Comparison of ENCODE assay signal across 2 cellular contexts in the genomic region with DNA sequence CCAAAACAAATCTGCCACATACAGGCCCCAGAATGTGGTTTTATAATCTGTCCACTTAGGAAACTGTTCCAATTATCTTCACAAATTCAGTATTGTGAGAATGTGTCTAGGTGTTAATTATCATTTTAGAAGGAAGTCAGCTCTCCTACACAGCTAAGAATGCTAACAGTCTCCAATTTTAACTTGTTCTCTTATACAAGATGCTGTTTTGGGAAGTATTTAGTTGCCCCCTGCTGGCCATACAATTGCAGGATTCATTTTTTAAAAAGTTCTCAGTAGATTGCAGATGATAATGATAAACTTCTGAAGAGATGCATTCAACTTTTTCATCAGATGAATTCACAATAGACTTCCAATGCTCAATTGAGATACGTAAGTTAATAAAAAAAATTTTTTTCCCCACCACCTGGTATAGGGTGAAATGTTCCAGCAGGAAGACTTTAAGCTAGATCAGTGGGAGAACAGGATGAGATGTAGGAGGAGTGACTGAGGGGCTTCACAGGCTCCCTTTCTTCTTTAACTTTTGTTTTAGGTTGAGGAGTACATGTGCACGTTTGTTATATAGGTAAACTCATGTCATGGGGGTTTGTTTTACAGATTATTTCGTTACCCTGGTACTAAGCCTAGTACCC.
TF ChIP-seq lines count a peak whose summit lies in the region.

No MANE protein-coding gene starts in this region.

TF ChIP-seq in IMR-90, 13 proteins besides CTCF, POLR2A, EP300 and RAD21 (continued from another document):
- TF ChIP-seq, protein P1, sequence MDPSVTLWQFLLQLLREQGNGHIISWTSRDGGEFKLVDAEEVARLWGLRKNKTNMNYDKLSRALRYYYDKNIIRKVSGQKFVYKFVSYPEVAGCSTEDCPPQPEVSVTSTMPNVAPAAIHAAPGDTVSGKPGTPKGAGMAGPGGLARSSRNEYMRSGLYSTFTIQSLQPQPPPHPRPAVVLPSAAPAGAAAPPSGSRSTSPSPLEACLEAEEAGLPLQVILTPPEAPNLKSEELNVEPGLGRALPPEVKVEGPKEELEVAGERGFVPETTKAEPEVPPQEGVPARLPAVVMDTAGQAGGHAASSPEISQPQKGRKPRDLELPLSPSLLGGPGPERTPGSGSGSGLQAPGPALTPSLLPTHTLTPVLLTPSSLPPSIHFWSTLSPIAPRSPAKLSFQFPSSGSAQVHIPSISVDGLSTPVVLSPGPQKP (IDR thresholded peaks at IDR 0.05; ENCODE audit: borderline replicate concordance, low read depth, low read length), result no peak
- TF ChIP-seq RCOR1 (IDR thresholded peaks at IDR 0.05; ENCODE audit: insufficient replicate concordance, low read length) (no peak), CHD1 (IDR thresholded peaks at IDR 0.05; ENCODE audit: low read depth, low read length) (no peak), MAZ (IDR thresholded peaks at IDR 0.05; ENCODE audit: borderline replicate concordance, low read depth, low read length) (no peak)
- TF ChIP-seq, protein P2, sequence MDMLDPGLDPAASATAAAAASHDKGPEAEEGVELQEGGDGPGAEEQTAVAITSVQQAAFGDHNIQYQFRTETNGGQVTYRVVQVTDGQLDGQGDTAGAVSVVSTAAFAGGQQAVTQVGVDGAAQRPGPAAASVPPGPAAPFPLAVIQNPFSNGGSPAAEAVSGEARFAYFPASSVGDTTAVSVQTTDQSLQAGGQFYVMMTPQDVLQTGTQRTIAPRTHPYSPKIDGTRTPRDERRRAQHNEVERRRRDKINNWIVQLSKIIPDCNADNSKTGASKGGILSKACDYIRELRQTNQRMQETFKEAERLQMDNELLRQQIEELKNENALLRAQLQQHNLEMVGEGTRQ (IDR thresholded peaks at IDR 0.05; ENCODE audit: low read depth, low read length), result no peak

TF ChIP-seq in SK-N-SH treated with all-trans-retinoic acid at 6 μM for 48 hours, 23 proteins besides CTCF, POLR2A, EP300 and RAD21 (continued from another document):
- TF ChIP-seq, protein P3, sequence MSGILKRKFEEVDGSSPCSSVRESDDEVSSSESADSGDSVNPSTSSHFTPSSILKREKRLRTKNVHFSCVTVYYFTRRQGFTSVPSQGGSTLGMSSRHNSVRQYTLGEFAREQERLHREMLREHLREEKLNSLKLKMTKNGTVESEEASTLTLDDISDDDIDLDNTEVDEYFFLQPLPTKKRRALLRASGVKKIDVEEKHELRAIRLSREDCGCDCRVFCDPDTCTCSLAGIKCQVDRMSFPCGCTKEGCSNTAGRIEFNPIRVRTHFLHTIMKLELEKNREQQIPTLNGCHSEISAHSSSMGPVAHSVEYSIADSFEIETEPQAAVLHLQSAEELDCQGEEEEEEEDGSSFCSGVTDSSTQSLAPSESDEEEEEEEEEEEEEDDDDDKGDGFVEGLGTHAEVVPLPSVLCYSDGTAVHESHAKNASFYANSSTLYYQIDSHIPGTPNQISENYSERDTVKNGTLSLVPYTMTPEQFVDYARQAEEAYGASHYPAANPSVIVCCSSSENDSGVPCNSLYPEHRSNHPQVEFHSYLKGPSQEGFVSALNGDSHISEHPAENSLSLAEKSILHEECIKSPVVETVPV (CRISPR knock-in tag; IDR thresholded peaks at IDR 0.05), result no peak
- no peak for TF ChIP-seq OSR1 (CRISPR knock-in tag; IDR thresholded peaks at IDR 0.05)
- TF ChIP-seq PPARA (CRISPR knock-in tag; IDR thresholded peaks at IDR 0.05; ENCODE audit: borderline replicate concordance), result no peak
- no peak for TF ChIP-seq ZFP3 (CRISPR knock-in tag; IDR thresholded peaks at IDR 0.05)
- no peak for TF ChIP-seq BACH2 (CRISPR knock-in tag; IDR thresholded peaks at IDR 0.05; ENCODE audit: borderline replicate concordance)
- TF ChIP-seq, protein P4, sequence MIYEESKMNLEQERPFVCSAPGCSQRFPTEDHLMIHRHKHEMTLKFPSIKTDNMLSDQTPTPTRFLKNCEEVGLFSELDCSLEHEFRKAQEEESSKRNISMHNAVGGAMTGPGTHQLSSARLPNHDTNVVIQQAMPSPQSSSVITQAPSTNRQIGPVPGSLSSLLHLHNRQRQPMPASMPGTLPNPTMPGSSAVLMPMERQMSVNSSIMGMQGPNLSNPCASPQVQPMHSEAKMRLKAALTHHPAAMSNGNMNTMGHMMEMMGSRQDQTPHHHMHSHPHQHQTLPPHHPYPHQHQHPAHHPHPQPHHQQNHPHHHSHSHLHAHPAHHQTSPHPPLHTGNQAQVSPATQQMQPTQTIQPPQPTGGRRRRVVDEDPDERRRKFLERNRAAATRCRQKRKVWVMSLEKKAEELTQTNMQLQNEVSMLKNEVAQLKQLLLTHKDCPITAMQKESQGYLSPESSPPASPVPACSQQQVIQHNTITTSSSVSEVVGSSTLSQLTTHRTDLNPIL (CRISPR knock-in tag; IDR thresholded peaks at IDR 0.05; ENCODE audit: low read depth), result no peak
- TF ChIP-seq ARNTL (CRISPR knock-in tag; IDR thresholded peaks at IDR 0.05; ENCODE audit: borderline replicate concordance, low read depth), result no peak
- TF ChIP-seq, protein P5, sequence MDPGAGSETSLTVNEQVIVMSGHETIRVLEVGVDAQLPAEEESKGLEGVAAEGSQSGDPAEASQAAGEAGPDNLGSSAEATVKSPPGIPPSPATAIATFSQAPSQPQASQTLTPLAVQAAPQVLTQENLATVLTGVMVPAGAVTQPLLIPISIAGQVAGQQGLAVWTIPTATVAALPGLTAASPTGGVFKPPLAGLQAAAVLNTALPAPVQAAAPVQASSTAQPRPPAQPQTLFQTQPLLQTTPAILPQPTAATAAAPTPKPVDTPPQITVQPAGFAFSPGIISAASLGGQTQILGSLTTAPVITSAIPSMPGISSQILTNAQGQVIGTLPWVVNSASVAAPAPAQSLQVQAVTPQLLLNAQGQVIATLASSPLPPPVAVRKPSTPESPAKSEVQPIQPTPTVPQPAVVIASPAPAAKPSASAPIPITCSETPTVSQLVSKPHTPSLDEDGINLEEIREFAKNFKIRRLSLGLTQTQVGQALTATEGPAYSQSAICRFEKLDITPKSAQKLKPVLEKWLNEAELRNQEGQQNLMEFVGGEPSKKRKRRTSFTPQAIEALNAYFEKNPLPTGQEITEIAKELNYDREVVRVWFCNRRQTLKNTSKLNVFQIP (CRISPR knock-in tag; IDR thresholded peaks at IDR 0.05; ENCODE audit: borderline replicate concordance, low read depth), result no peak
- TF ChIP-seq RARB (CRISPR knock-in tag; IDR thresholded peaks at IDR 0.05), result no peak
- no peak for TF ChIP-seq ESRRG (CRISPR knock-in tag; IDR thresholded peaks at IDR 0.05)
- TF ChIP-seq, protein P6, sequence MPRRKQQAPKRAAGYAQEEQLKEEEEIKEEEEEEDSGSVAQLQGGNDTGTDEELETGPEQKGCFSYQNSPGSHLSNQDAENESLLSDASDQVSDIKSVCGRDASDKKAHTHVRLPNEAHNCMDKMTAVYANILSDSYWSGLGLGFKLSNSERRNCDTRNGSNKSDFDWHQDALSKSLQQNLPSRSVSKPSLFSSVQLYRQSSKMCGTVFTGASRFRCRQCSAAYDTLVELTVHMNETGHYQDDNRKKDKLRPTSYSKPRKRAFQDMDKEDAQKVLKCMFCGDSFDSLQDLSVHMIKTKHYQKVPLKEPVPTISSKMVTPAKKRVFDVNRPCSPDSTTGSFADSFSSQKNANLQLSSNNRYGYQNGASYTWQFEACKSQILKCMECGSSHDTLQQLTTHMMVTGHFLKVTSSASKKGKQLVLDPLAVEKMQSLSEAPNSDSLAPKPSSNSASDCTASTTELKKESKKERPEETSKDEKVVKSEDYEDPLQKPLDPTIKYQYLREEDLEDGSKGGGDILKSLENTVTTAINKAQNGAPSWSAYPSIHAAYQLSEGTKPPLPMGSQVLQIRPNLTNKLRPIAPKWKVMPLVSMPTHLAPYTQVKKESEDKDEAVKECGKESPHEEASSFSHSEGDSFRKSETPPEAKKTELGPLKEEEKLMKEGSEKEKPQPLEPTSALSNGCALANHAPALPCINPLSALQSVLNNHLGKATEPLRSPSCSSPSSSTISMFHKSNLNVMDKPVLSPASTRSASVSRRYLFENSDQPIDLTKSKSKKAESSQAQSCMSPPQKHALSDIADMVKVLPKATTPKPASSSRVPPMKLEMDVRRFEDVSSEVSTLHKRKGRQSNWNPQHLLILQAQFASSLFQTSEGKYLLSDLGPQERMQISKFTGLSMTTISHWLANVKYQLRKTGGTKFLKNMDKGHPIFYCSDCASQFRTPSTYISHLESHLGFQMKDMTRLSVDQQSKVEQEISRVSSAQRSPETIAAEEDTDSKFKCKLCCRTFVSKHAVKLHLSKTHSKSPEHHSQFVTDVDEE (CRISPR knock-in tag; IDR thresholded peaks at IDR 0.05), result no peak
- TF ChIP-seq TCF4 (CRISPR knock-in tag; IDR thresholded peaks at IDR 0.05; ENCODE audit: borderline replicate concordance), result no peak
- TF ChIP-seq TOX (CRISPR knock-in tag; IDR thresholded peaks at IDR 0.05; ENCODE audit: borderline replicate concordance), result no peak
- TF ChIP-seq ZNF565 (CRISPR knock-in tag; conservative IDR thresholded peaks at IDR 0.05; ENCODE audit: low read depth), result no peak
- TF ChIP-seq GLIS3 (CRISPR knock-in tag; IDR thresholded peaks at IDR 0.05), result no peak
